In the genomic region with DNA sequence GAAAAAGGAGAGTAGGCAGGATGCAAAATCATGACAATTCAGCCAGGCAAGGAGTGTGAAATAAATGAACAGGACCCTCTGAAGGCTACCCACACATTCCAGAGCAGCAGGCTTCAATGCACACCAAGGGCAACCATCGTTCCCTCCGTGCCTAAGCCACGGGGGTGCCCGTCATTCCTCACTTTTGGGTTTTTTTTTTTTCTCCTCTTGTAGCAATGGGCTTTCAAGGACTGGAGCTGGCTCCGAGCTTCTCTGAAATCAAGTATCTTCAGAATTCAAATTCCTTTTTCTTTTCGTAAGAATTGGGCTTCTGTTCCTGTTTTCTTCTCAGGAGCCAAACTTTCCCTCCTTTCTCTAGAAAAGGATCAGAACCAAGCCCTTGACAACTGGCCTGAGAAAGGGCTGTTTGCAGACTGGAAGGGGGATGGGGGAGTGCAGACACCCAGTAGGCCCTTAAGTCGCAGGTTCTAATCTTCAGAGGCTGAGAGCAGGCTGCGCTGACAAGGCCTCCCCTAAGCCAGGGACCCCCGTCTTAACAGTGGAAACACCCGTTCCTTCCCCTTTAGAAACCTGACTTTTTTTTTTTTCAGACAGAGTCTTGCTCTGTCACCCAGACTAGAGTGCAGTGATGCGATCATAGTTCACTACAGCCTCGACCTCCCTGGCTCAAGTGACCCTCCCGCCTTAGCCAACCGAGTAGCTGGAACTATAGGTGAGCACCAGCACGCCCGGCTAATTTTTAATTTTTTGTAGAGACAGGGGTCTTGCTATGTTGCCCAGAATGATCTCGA, we compare ENCODE assay signal across 16 cellular contexts. TPM values are rescaled to one million over a fixed set of nuclear protein-coding genes. Genes with fewer than 3 reads are reported as not detected.
DNase-seq lines count a peak whose midpoint lies in the region; ATAC-seq, FAIRE-seq and TF ChIP-seq lines count a peak whose summit lies in the region.
"Had no signal": no experiment of that assay in that cellular context is flagged by ENCODE, and none has a peak within 500 bp of the region (broad histone marks: within the 10 kb centered on the region; RNA-seq: fewer than 3 reads in every experiment).

No MANE protein-coding gene starts in this region.

- POLR2A ChIA-PET in H1 (lab: Charles Lee; ENCODE audit: partially characterized antibody), result no interaction called here

- no peak overlapping the region for H3K4me3 Mint-ChIP-seq in activated naive CD4-positive, alpha-beta T cell treated with anti-CD3 and anti-CD28 coated beads for 36 hours
- H3K4me3 Mint-ChIP-seq: activated CD4-positive, alpha-beta memory T cell treated with anti-CD3 and anti-CD28 coated beads for 36 hours; activated naive CD4-positive, alpha-beta T cell treated with anti-CD3 and anti-CD28 coated beads, Interleukin-2, amount 50 U/mL, for 24 hours had no signal

- no peak overlapping the region for H3K4me2 ChIP-seq in H1 (ENCODE audit: insufficient read depth in 1 of 2, low read depth in 2 of 2, low read length in 2 of 2)

- H3K27me3 Mint-ChIP-seq in activated naive CD4-positive, alpha-beta T cell treated with anti-CD3 and anti-CD28 coated beads for 36 hours (ENCODE audit: low read depth), result no peaks in the 10 kb centered on the region
- H3K27me3 Mint-ChIP-seq: activated CD4-positive, alpha-beta memory T cell treated with anti-CD3 and anti-CD28 coated beads for 36 hours; activated naive CD4-positive, alpha-beta T cell treated with anti-CD3 and anti-CD28 coated beads, Interleukin-2, amount 50 U/mL, for 24 hours; progenitor cell of endocrine pancreas had no signal

- H3K27me3 ChIP-seq in H1 (replicated peaks in 1 of 4; ENCODE audit: control insufficient read depth in 3 of 4, extremely low read depth in 1 of 4, insufficient read depth in 3 of 4, low read length in 3 of 4) (0 out of 7 replicates have a peak, but pooled peaks cover 0 to 2% (median 0%) of the 10 kb centered on the region in 4 experiments), neutrophil (no peaks in the 10 kb centered on the region), upper lobe of left lung (no peaks in the 10 kb centered on the region)

- H3K4me3 ChIP-seq in H1 (ENCODE audit: extremely low read depth in 1 of 4, insufficient read depth in 2 of 4, low read depth in 3 of 4, low read length in 4 of 4) (no peak overlapping the region), neutrophil (ENCODE audit: low read depth in 1 of 2, low read length in 1 of 2) (no peak overlapping the region), upper lobe of left lung (no peak overlapping the region)
- H3K4me3 ChIP-seq: A549 had no signal

- no peak overlapping the region; the same call in 1 of the 2 replicates for H2BK12ac ChIP-seq in H1 (ENCODE audit: low read depth, low read length)

- H2BK5ac ChIP-seq in H1 (ENCODE audit: low read depth, low read length), result no peak overlapping the region

- H3K4me1 Mint-ChIP-seq in activated naive CD4-positive, alpha-beta T cell treated with anti-CD3 and anti-CD28 coated beads for 36 hours (ENCODE audit: low read depth), result peaks cover 22% of the 10 kb centered on the region

- H2BK120ac ChIP-seq in H1 (replicated peaks; ENCODE audit: low read depth, low read length), result no peak overlapping the region

- no peak overlapping the region for H3K27ac Mint-ChIP-seq in activated naive CD4-positive, alpha-beta T cell treated with anti-CD3 and anti-CD28 coated beads for 36 hours
- H3K27ac Mint-ChIP-seq: activated CD4-positive, alpha-beta memory T cell treated with anti-CD3 and anti-CD28 coated beads for 36 hours; activated naive CD4-positive, alpha-beta T cell treated with anti-CD3 and anti-CD28 coated beads, Interleukin-2, amount 50 U/mL, for 24 hours; progenitor cell of endocrine pancreas had no signal

- no peak overlapping the region for H3K18ac ChIP-seq in H1 (ENCODE audit: extremely low read depth, low read length)

- H3K4ac ChIP-seq in H1 (replicated peaks; ENCODE audit: insufficient read length, low read depth, low read length), result no peak overlapping the region

- no peaks in the 10 kb centered on the region for H3K79me1 ChIP-seq in H1 (ENCODE audit: low read depth, low read length)

- H3K79me2 ChIP-seq in H1 (ENCODE audit: control insufficient read depth in 1 of 2, insufficient read depth in 2 of 2, low read length in 2 of 2), result no peaks in the 10 kb centered on the region

- DNase-seq in activated effector memory CD4-positive, alpha-beta T cell treated with anti-CD3 and anti-CD28 coated beads, Interleukin-2, amount 50 U/mL, for 16 hours, result peak; percentile 25
- DNase-seq in activated effector memory CD4-positive, alpha-beta T cell treated with Interleukin-2 at 50 U/mL for 16 hours, result no peak
- DNase-seq in H1 (ENCODE audit: low read depth in 1 of 2, low spot score in 2 of 2) (no peak), upper lobe of left lung (no peak), GDM1 (lab: John Stamatoyannopoulos, UW) (no peak)
- no peak for DNase-seq in activated naive CD4-positive, alpha-beta T cell treated with anti-CD3 and anti-CD28 coated beads for 36 hours
- DNase-seq: activated CD4-positive, alpha-beta memory T cell treated with anti-CD3 and anti-CD28 coated beads for 36 hours; glutamatergic neuron; GOT3; stimulated activated CD4-positive, alpha-beta T cell treated with anti-CD3 and anti-CD28 coated beads, Interleukin-4, amount 100 ng/mL, for 24 hours had no signal

- 0 out of 2 replicates have a peak, but pooled peaks cover 2% of the 10 kb centered on the region for H3K23me2 ChIP-seq in H1 (ENCODE audit: low read depth, low read length)

- no peak for FAIRE-seq in H1 (lab: Jason Lieb, UNC)
- FAIRE-seq: A549, D721Med had no signal

- H3K36me3 ChIP-seq in H1 (ENCODE audit: control insufficient read depth in 2 of 4, insufficient read depth in 4 of 4, low read length in 3 of 4), result no peaks in the 10 kb centered on the region
- no peaks in the 10 kb centered on the region for H3K36me3 ChIP-seq in neutrophil
- H3K36me3 ChIP-seq in upper lobe of left lung, result no peaks in the 10 kb centered on the region

- no peak overlapping the region for H3K56ac ChIP-seq in H1 (replicated peaks; ENCODE audit: insufficient read length, low read depth, low read length)

- H3K27ac ChIP-seq in H1 (ENCODE audit: low read depth, low read length) (no peak overlapping the region), neutrophil (peak overlapping the region; percentile 94), upper lobe of left lung (peak overlapping the region; percentile 86 to 97 (median 88))

- TF ChIP-seq CTCF in H1 (IDR thresholded peaks at IDR 0.05; ENCODE audit: control extremely low read depth in 1 of 3, insufficient read depth in 1 of 3, low read depth in 1 of 3, low read length in 3 of 3), result no peak
- no peak for TF ChIP-seq CTCF in neutrophil (IDR thresholded peaks at IDR 0.05)
- TF ChIP-seq CTCF in upper lobe of left lung (IDR thresholded peaks at IDR 0.05), result no peak

- intact Hi-C loops in activated naive CD4-positive, alpha-beta T cell treated with anti-CD3 and anti-CD28 coated beads for 36 hours (cut with micrococcal nuclease), result no loop called here

- CTCF ChIA-PET in H1 (lab: Charles Lee; ENCODE audit: partially characterized antibody), result no interaction called here
- CTCF ChIA-PET in activated naive CD4-positive, alpha-beta T cell treated with anti-CD3 and anti-CD28 coated beads for 36 hours (lab: Charles Lee), result no interaction called here

- H3K14ac ChIP-seq in H1 (ENCODE audit: insufficient read length), result no peak overlapping the region

- no peak overlapping the region for H2BK15ac ChIP-seq in H1 (ENCODE audit: low read length)

- H3K9ac ChIP-seq in H1 (replicated peaks in 1 of 4; ENCODE audit: extremely low read depth in 1 of 4, low read depth in 3 of 4, low read length in 3 of 4), result no peak overlapping the region

- no peak overlapping the region for H4K91ac ChIP-seq in H1 (replicated peaks; ENCODE audit: insufficient read length, low read length)

- TF ChIP-seq RAD21 in H1 (IDR thresholded peaks at IDR 0.05 in 1 of 2, conservative IDR thresholded peaks at IDR 0.05 in 1 of 2; ENCODE audit: low read depth in 2 of 2, low read length in 2 of 2), result no peak

- ATAC-seq in upper lobe of left lung (ENCODE audit: low FRiP score in 2 of 2), result no peak
- ATAC-seq in GM19467 (IDR thresholded peaks at IDR 0.05; ENCODE audit: unreplicated experiment), result no peak

- no peaks in the 10 kb centered on the region for H3K36me3 Mint-ChIP-seq in activated naive CD4-positive, alpha-beta T cell treated with anti-CD3 and anti-CD28 coated beads for 36 hours (ENCODE audit: low read depth)
- H3K36me3 Mint-ChIP-seq: activated CD4-positive, alpha-beta memory T cell treated with anti-CD3 and anti-CD28 coated beads for 36 hours; activated naive CD4-positive, alpha-beta T cell treated with anti-CD3 and anti-CD28 coated beads, Interleukin-2, amount 50 U/mL, for 24 hours had no signal

- H3K4me1 ChIP-seq in H1 (replicated peaks in 1 of 4; ENCODE audit: control insufficient read depth in 3 of 4, insufficient read depth in 4 of 4, low read length in 3 of 4), result peaks cover 0 to 3% (median 0%) of the 10 kb centered on the region in 4 experiments; a peak in 1 of 7 replicates
- peaks cover 76 to 78% of the 10 kb centered on the region in 2 experiments for H3K4me1 ChIP-seq in neutrophil (ENCODE audit: control insufficient read depth in 1 of 2, insufficient read depth in 1 of 2, low read depth in 1 of 2, low read length in 1 of 2)
- H3K4me1 ChIP-seq in upper lobe of left lung, result peaks cover 67 to 72% (median 68%) of the 10 kb centered on the region in 4 donors

- TF ChIP-seq POLR2A in H1 (IDR thresholded peaks at IDR 0.05; ENCODE audit: control extremely low read depth in 1 of 2, low read depth in 2 of 2, low read length in 2 of 2) (no peak), upper lobe of left lung (IDR thresholded peaks at IDR 0.05) (no peak)

- H3K9me3 ChIP-seq in H1 (ENCODE audit: insufficient read depth in 2 of 2, low read depth in 1 of 2, low read length in 1 of 2) (no peaks in the 10 kb centered on the region), neutrophil (no peaks in the 10 kb centered on the region), upper lobe of left lung (no peaks in the 10 kb centered on the region)
- H3K9me3 ChIP-seq: A549 had no signal

- no peak overlapping the region for H3K23ac ChIP-seq in H1 (ENCODE audit: insufficient read length)

- no peak overlapping the region for H2AFZ ChIP-seq in H1 (ENCODE audit: low read length)

- H2AK5ac ChIP-seq in H1 (ENCODE audit: low read depth, low read length), result peak overlapping the region; percentile 5; the same call in 1 of the 2 replicates

- 88% methylated on average over 17 of the region's 17 CpGs; no CpG with 5 or more reads in 1 of the 2 experiments for WGBS in H1 (ENCODE audit: extremely low coverage in 1 of 2, insufficient coverage in 1 of 2, insufficient read length in 1 of 2, insufficient replicate concordance in 2 of 2, low coverage in 1 of 2, low lambda C conversion rate in 2 of 2, missing lambda C conversion rate in 1 of 2), 2 experiments
- 85 to 89% methylated on average over 17 of the region's 17 CpGs for whole genome bisulfite sequencing in upper lobe of left lung, 2 donors

- no peaks in the 10 kb centered on the region for H3K9me3 Mint-ChIP-seq in activated naive CD4-positive, alpha-beta T cell treated with anti-CD3 and anti-CD28 coated beads for 36 hours
- H3K9me3 Mint-ChIP-seq: activated CD4-positive, alpha-beta memory T cell treated with anti-CD3 and anti-CD28 coated beads for 36 hours; activated naive CD4-positive, alpha-beta T cell treated with anti-CD3 and anti-CD28 coated beads, Interleukin-2, amount 50 U/mL, for 24 hours had no signal

- TF ChIP-seq EP300 in H1 (IDR thresholded peaks at IDR 0.05; ENCODE audit: borderline replicate concordance in 1 of 2, low read depth in 2 of 2, low read length in 2 of 2) (no peak), upper lobe of left lung (IDR thresholded peaks at IDR 0.05) (no peak)

- no peak overlapping the region for H4K8ac ChIP-seq in H1 (ENCODE audit: extremely low read depth, insufficient read depth, low read length)

- no peak overlapping the region for H4K5ac ChIP-seq in H1 (ENCODE audit: insufficient read length, low read depth, low read length)

- H2BK20ac ChIP-seq in H1 (ENCODE audit: low read length), result no peak overlapping the region

- peaks cover 0 to 2% of the 10 kb centered on the region in 2 experiments for H4K20me1 ChIP-seq in H1 (replicated peaks in 1 of 2; ENCODE audit: control insufficient read depth in 1 of 2, insufficient read depth in 2 of 2, low read length in 2 of 2)

RNA-seq across cellular contexts. Expression of a gene that starts 51.7 kb away (rescaled TPM):
- 4.8 and 5.5 TPM in 2 replicates for total RNA-seq in H1 (2021; fragmentation: NEBNext Ultra II Directional; extraction: Animal tissue kit (Norgen Biotek cat#: 25700))
- 5.3 and 5.9 TPM in 2 replicates for polyA plus RNA-seq in H1 (2011; rRNA removed)
- 5.6 TPM for polyA plus RNA-seq in H1 (2011; cell fraction: cytosol; rRNA removed)
- polyA plus RNA-seq in H1 (2011; cell fraction: nucleus; rRNA removed), result 7.7 TPM
- 1.8 to 4.5 TPM (median 3.3 TPM) in 4 replicates for polyA plus RNA-seq in H1 (2012, experiment 1 of 2)
- 3.1 TPM for polyA plus RNA-seq in H1 (2012, experiment 2 of 2)
- polyA plus RNA-seq in H1 (2013, experiment 1 of 2), result 2.8 TPM
- 3.4 TPM for polyA plus RNA-seq in H1 (2013, experiment 2 of 2)
- polyA minus RNA-seq in H1 (2011; rRNA and poly(A)+ RNA removed), result 5.0 and 6.5 TPM in 2 replicates
- 7.0 TPM for polyA minus RNA-seq in H1 (2011; cell fraction: cytosol; rRNA and poly(A)+ RNA removed)
- polyA minus RNA-seq in H1 (2011; cell fraction: nucleus; rRNA and poly(A)+ RNA removed), result 9.9 TPM
- 100 to 1,000 TPM in 1 of 6 donors, 10 to 100 TPM in 5; 14.3 to 111 (median 28.6) TPM for total RNA-seq in upper lobe of left lung
- 1 to 10 TPM; 4.7 to 6.0 TPM for total RNA-seq in activated naive CD4-positive, alpha-beta T cell treated with anti-CD3 and anti-CD28 coated beads for 36 hours
